In the genomic region with DNA sequence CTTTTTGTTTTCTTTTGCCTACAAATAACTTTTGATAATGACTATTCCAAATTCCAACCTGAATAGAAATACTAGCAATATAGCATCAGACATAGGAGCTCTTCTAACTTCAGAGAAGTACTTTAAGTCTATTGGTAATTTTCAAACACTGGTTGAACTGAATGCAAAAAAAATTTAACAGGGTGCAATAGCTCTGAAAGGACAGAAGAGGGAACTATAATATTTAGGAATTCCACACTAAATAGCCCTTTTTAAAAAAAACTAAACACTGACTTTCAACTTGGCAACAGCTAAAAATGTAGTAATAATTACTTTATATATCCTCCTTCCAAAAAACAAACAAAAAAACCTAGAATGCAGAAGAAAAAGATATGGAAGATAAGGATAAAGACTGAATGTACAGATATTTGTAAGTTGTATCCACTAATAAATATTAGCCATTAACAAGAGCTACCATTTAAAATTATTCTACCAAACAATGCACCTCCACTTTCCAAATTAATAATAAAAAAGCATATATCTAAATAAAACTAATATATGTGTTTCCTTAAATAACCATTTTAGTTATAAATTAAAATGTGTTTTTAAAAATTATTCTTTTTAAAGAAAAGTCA, we compare ENCODE assay signal across 8 cellular contexts.
DNase-seq lines count a peak whose midpoint lies in the region; ATAC-seq, FAIRE-seq and TF ChIP-seq lines count a peak whose summit lies in the region.

No MANE protein-coding gene starts in this region.

- H3K4me1 ChIP-seq in HEK293 (ENCODE audit: control insufficient read depth, insufficient read depth, low read length), result no peaks in the 10 kb centered on the region
- H3K4me1 ChIP-seq in mucosa of descending colon (ENCODE audit: low read depth), result peaks cover 6% of the 10 kb centered on the region

- no peak overlapping the region for H3K27ac ChIP-seq in HEK293 (ENCODE audit: extremely low read depth, low read depth, low read length)

- intact Hi-C loops in mucosa of descending colon (cut with DNase I, micrococcal nuclease), result no loop called here

- DNase-seq in AML-193 (lab: John Stamatoyannopoulos, UW) (peak; percentile 60 to 74), SKM-1 treated with dmso at 0.1 percent for 144 hours (lab: John Stamatoyannopoulos, UW; ENCODE audit: unreplicated experiment) (peak; percentile 32), frontal cortex (ENCODE audit: low spot score in 2 of 2) (peak; percentile 8 to 16), H54 (ENCODE audit: insufficient read length, low spot score) (no peak), cerebellar nuclear complex (lab: John Stamatoyannopoulos, UW) (no peak), mucosa of descending colon (no peak)
- no peak for DNase-seq in activated CD8-positive, alpha-beta memory T cell treated with anti-CD3 and anti-CD28 coated beads, Interleukin-2, amount 50 U/mL, for 4 hours

- ATAC-seq in mucosa of descending colon, result no peak

- H3K36me3 ChIP-seq in HEK293 (ENCODE audit: control insufficient read depth in 2 of 2, insufficient read depth in 1 of 2, low read length in 2 of 2), result no peaks in the 10 kb centered on the region
- no peaks in the 10 kb centered on the region for H3K36me3 ChIP-seq in mucosa of descending colon (ENCODE audit: low read depth)

- CTCF ChIA-PET in HEK293 (lab: Yijun Ruan, JAX), result interaction anchor here (0.5 to 1.8 kb wide), 16 partner anchors 8 to 781 kb away, joined by 3 to 11 read pairs (median 4); no protein-coding TSS in a partner anchor

- FAIRE-seq in frontal cortex (lab: Jason Lieb, UNC), result no peak
- FAIRE-seq in H54 (lab: Jason Lieb, UNC), result no peak

- no peak for TF ChIP-seq POLR2A in H54 (IDR thresholded peaks at IDR 0.05; ENCODE audit: low read depth, low read length)

- H3K4me3 ChIP-seq in HEK293 (ENCODE audit: low read depth, low read length), result no peak overlapping the region
- H3K4me3 ChIP-seq in mucosa of descending colon, result no peak overlapping the region

- H3K9me3 ChIP-seq in HEK293 (ENCODE audit: control insufficient read depth, insufficient read depth, low read depth, low read length), result no peaks in the 10 kb centered on the region
- no peaks in the 10 kb centered on the region for H3K9me3 ChIP-seq in mucosa of descending colon

- POLR2A ChIA-PET in HEK293 (lab: Yijun Ruan, JAX), result no interaction called here

- no peak for TF ChIP-seq CTCF in HEK293 (tag by site-specific recombination; IDR thresholded peaks at IDR 0.05)
- TF ChIP-seq CTCF in mucosa of descending colon (IDR thresholded peaks at IDR 0.05), result no peak

TF ChIP-seq in HEK293, 187 proteins besides CTCF, POLR2A, EP300 and RAD21:
- TF ChIP-seq, protein P1, sequence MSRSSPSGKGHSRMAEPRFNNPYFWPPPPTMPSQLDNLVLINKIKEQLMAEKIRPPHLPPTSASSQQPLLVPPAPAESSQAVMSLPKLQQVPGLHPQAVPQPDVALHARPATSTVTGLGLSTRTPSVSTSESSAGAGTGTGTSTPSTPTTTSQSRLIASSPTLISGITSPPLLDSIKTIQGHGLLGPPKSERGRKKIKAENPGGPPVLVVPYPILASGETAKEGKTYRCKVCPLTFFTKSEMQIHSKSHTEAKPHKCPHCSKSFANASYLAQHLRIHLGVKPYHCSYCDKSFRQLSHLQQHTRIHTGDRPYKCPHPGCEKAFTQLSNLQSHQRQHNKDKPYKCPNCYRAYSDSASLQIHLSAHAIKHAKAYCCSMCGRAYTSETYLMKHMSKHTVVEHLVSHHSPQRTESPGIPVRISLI (tag by site-specific recombination; IDR thresholded peaks at IDR 0.05), result peak; percentile 76
- no peak for TF ChIP-seq KLF1 (tag by site-specific recombination; IDR thresholded peaks at IDR 0.05)
- TF ChIP-seq ZNF654 (tag by site-specific recombination; IDR thresholded peaks at IDR 0.05; ENCODE audit: low read depth), result peak; percentile 68

Comparison
In these comparisons a context has a peak if more than half of its experiments do, and no peak if none do; other contexts are left out.
1. DNase-seq: peak in AML-193 (2 of 2), SKM-1 treated with dmso at 0.1 percent for 144 hours (single experiment) and frontal cortex (2 of 2); none in H54 (single experiment), cerebellar nuclear complex (0 of 2), activated CD8-positive, alpha-beta memory T cell treated with anti-CD3 and anti-CD28 coated beads, Interleukin-2, amount 50 U/mL, for 4 hours (single experiment) and mucosa of descending colon (0 of 3).